ENCODE assay signal across 8 cellular contexts in the genomic region with DNA sequence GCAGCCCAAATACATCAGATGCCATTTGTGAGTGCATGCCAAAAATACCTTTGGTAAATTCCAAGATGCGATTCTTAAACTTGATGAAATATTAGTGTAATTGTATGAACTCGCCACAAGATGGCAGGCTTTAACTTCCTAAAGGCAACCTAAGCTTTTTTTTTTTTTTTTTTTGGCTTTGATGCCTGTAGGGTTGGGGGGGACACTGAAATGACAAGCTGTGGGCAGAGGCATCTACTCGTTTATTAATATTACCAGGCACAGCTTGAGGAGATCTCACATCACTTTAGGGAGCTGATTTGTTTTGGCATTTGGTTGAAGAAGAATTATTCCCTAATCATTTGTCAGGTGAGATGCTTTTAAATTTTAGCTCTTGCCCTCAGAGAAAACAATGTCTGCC.
DNase-seq lines count a peak whose midpoint lies in the region; ATAC-seq, FAIRE-seq and TF ChIP-seq lines count a peak whose summit lies in the region.

No MANE protein-coding gene starts in this region.

- H3K9me3 ChIP-seq in heart right ventricle, result peaks cover 0 to 2% (median 0%) of the 10 kb centered on the region in 11 donors
- no peaks in the 10 kb centered on the region for H3K9me3 ChIP-seq in right cardiac atrium (ENCODE audit: control insufficient read depth, low read length)
- no peaks in the 10 kb centered on the region for H3K9me3 ChIP-seq in Karpas-422 (ENCODE audit: low read length)
- H3K9me3 ChIP-seq in Panc1 (ENCODE audit: control insufficient read depth, insufficient read depth, low read depth, low read length), result no peaks in the 10 kb centered on the region
- H3K9me3 ChIP-seq in H1 (ENCODE audit: insufficient read depth in 2 of 2, low read depth in 1 of 2, low read length in 1 of 2), result no peaks in the 10 kb centered on the region

- TF ChIP-seq RAD21 in H1 (IDR thresholded peaks at IDR 0.05 in 1 of 2, conservative IDR thresholded peaks at IDR 0.05 in 1 of 2; ENCODE audit: low read depth in 2 of 2, low read length in 2 of 2), result peak; percentile 86

- H3K4me3 ChIP-seq in heart right ventricle (no peak overlapping the region), right cardiac atrium (ENCODE audit: low read length) (no peak overlapping the region), Karpas-422 (ENCODE audit: low read length) (no peak overlapping the region), Panc1 (ENCODE audit: low read depth in 2 of 2, low read length in 2 of 2) (no peak overlapping the region), H1 (ENCODE audit: extremely low read depth in 1 of 4, insufficient read depth in 2 of 4, low read depth in 3 of 4, low read length in 4 of 4) (no peak overlapping the region)

- H2BK20ac ChIP-seq in H1 (ENCODE audit: low read length), result no peak overlapping the region

- no peak overlapping the region for H3K23ac ChIP-seq in H1 (ENCODE audit: insufficient read length)

- no peak overlapping the region for H3K14ac ChIP-seq in H1 (ENCODE audit: insufficient read length)

- H3K79me1 ChIP-seq in H1 (ENCODE audit: low read depth, low read length), result no peaks in the 10 kb centered on the region; the same call in 1 of the 2 replicates

- H3K36me3 ChIP-seq in heart right ventricle (no peaks in the 10 kb centered on the region), Karpas-422 (ENCODE audit: insufficient read depth, low read length) (no peaks in the 10 kb centered on the region), Panc1 (ENCODE audit: control insufficient read depth, insufficient read depth, low read length) (no peaks in the 10 kb centered on the region), H1 (ENCODE audit: control insufficient read depth in 2 of 4, insufficient read depth in 4 of 4, low read length in 3 of 4) (no peaks in the 10 kb centered on the region)

- H3K79me2 ChIP-seq in Karpas-422 (ENCODE audit: low read length) (no peaks in the 10 kb centered on the region), H1 (ENCODE audit: control insufficient read depth in 1 of 2, insufficient read depth in 2 of 2, low read length in 2 of 2) (no peaks in the 10 kb centered on the region)

- H3K27ac Mint-ChIP-seq in naive thymus-derived CD8-positive, alpha-beta T cell, result no peak overlapping the region

- peaks cover 0 to 6% (median 0%) of the 10 kb centered on the region in 5 donors for H3K27me3 Mint-ChIP-seq in naive thymus-derived CD8-positive, alpha-beta T cell

- H3K9ac ChIP-seq in Karpas-422 (ENCODE audit: low read length) (no peak overlapping the region), H1 (replicated peaks in 1 of 4; ENCODE audit: extremely low read depth in 1 of 4, low read depth in 3 of 4, low read length in 3 of 4) (no peak overlapping the region)

- no peak overlapping the region for H2BK5ac ChIP-seq in H1 (ENCODE audit: low read depth, low read length)

- no peaks in the 10 kb centered on the region for H4K20me1 ChIP-seq in Karpas-422 (ENCODE audit: insufficient read depth, low read depth, low read length)
- H4K20me1 ChIP-seq in H1 (replicated peaks in 1 of 2; ENCODE audit: control insufficient read depth in 1 of 2, insufficient read depth in 2 of 2, low read length in 2 of 2), result no peaks in the 10 kb centered on the region

- no peak overlapping the region for H4K5ac ChIP-seq in H1 (ENCODE audit: insufficient read length, low read depth, low read length)

- H3K4me2 ChIP-seq in Karpas-422 (ENCODE audit: low read depth, low read length, poor library complexity, severe bottlenecking) (no peak overlapping the region), H1 (ENCODE audit: insufficient read depth in 1 of 2, low read depth in 2 of 2, low read length in 2 of 2) (peak overlapping the region in 1 of 2 experiments; percentile 15; a peak in 2 of 4 replicates)

- no peak for ATAC-seq in heart right ventricle
- ATAC-seq in right cardiac atrium, result no peak
- no peak for ATAC-seq in Panc1
- peak in 1 of 2 donors; percentile 27 for ATAC-seq in naive thymus-derived CD8-positive, alpha-beta T cell
- ATAC-seq in GM18519 (IDR thresholded peaks at IDR 0.05; ENCODE audit: low FRiP score, unreplicated experiment), result no peak
- no peak for ATAC-seq in HG02678 (IDR thresholded peaks at IDR 0.05; ENCODE audit: unreplicated experiment)

- intact Hi-C loops in heart right ventricle (cut with DNase I), result loop anchor here in 5 of 10 donors (2.0 to 5.0 kb wide), 3 partner anchors 43 to 928 kb away; no protein-coding TSS in a partner anchor
- intact Hi-C loops in right cardiac atrium (cut with DNase I), result loop anchor here in 1 of 4 donors (2.0 kb wide), 1 partner anchor 43 kb away; no protein-coding TSS in a partner anchor
- intact Hi-C loops in Panc1 (cut with micrococcal nuclease; ENCODE audit: unreplicated experiment), result no loop called here

- H4K8ac ChIP-seq in H1 (ENCODE audit: extremely low read depth, insufficient read depth, low read length), result no peak overlapping the region

- no peak for TF ChIP-seq POLR2A in H1 (IDR thresholded peaks at IDR 0.05; ENCODE audit: control extremely low read depth in 1 of 2, low read depth in 2 of 2, low read length in 2 of 2)

- H4K91ac ChIP-seq in H1 (replicated peaks; ENCODE audit: insufficient read length, low read length), result no peak overlapping the region

- no peaks in the 10 kb centered on the region for H3K36me3 Mint-ChIP-seq in naive thymus-derived CD8-positive, alpha-beta T cell

- TF ChIP-seq CTCF in heart right ventricle (IDR thresholded peaks at IDR 0.05), result peak; percentile 55 to 84 (median 68)
- TF ChIP-seq CTCF in Panc1 (IDR thresholded peaks at IDR 0.05), result peak; percentile 64
- TF ChIP-seq CTCF in H1 (IDR thresholded peaks at IDR 0.05; ENCODE audit: control extremely low read depth in 1 of 3, insufficient read depth in 1 of 3, low read depth in 1 of 3, low read length in 3 of 3), result peak in 2 of 3 experiments; percentile 52 to 53; a peak in 2 of 4 replicates

- POLR2A ChIA-PET in Panc1 (lab: Charles Lee) (interaction anchor here (0.5 to 0.7 kb wide), 4 partner anchors 29 to 534 kb away, joined by 4 to 7 read pairs (median 4); no protein-coding TSS in a partner anchor), H1 (lab: Charles Lee; ENCODE audit: partially characterized antibody) (no interaction called here)
- POLR2A ChIA-PET in naive thymus-derived CD8-positive, alpha-beta T cell (lab: Charles Lee), result interaction anchor here (0.5 to 1.2 kb wide), 4 partner anchors 10 to 1157 kb away, joined by 3 to 4 read pairs (median 4); no protein-coding TSS in a partner anchor

- H3K56ac ChIP-seq in H1 (replicated peaks; ENCODE audit: insufficient read length, low read depth, low read length), result no peak overlapping the region

- no peak for TF ChIP-seq EP300 in H1 (IDR thresholded peaks at IDR 0.05; ENCODE audit: borderline replicate concordance in 1 of 2, low read depth in 2 of 2, low read length in 2 of 2)

- H3K9me3 Mint-ChIP-seq in naive thymus-derived CD8-positive, alpha-beta T cell, result no peaks in the 10 kb centered on the region

- H3K18ac ChIP-seq in H1 (ENCODE audit: extremely low read depth, low read length), result no peak overlapping the region

- WGBS in heart right ventricle, 2 donors, result 0 to 2% methylated on average over 3 of the region's 3 CpGs
- WGBS in right cardiac atrium, result 0% methylated on average over 3 of the region's 3 CpGs
- WGBS in H1 (ENCODE audit: extremely low coverage in 1 of 2, insufficient coverage in 1 of 2, insufficient read length in 1 of 2, insufficient replicate concordance in 2 of 2, low coverage in 1 of 2, low lambda C conversion rate in 2 of 2, missing lambda C conversion rate in 1 of 2), 2 experiments, result 13% methylated on average over 3 of the region's 3 CpGs; no CpG with 5 or more reads in 1 of the 2 experiments

- BruUV-seq in Panc1 (replicated peaks; lab: Mats Ljungman, UMichigan), result no TSS peak

- H3K4me1 ChIP-seq in heart right ventricle (no peaks in the 10 kb centered on the region), right cardiac atrium (ENCODE audit: control insufficient read depth, insufficient read depth, low read length) (no peaks in the 10 kb centered on the region), Karpas-422 (ENCODE audit: low read length) (no peaks in the 10 kb centered on the region), Panc1 (ENCODE audit: control insufficient read depth, insufficient read depth, low read length) (no peaks in the 10 kb centered on the region), H1 (replicated peaks in 1 of 4; ENCODE audit: control insufficient read depth in 3 of 4, insufficient read depth in 4 of 4, low read length in 3 of 4) (peaks cover 0 to 6% (median 0%) of the 10 kb centered on the region in 4 experiments; a peak in 3 of 7 replicates)

- CTCF ChIA-PET in Panc1 (lab: Charles Lee), result interaction anchor here (0.5 to 1.2 kb wide), 13 partner anchors 10 to 1149 kb away, joined by 3 to 14 read pairs (median 5); no protein-coding TSS in a partner anchor
- CTCF ChIA-PET in H1 (lab: Charles Lee; ENCODE audit: partially characterized antibody), result interaction anchor here (0.6 to 4.1 kb wide), 53 partner anchors 9 to 1349 kb away, joined by 3 to 35 read pairs (median 4); no protein-coding TSS in a partner anchor

- H3K27ac ChIP-seq in heart right ventricle, result no peak overlapping the region
- no peak overlapping the region for H3K27ac ChIP-seq in right cardiac atrium (ENCODE audit: low read length)
- H3K27ac ChIP-seq in Karpas-422 (ENCODE audit: low read length), result no peak overlapping the region
- no peak overlapping the region for H3K27ac ChIP-seq in Panc1 (ENCODE audit: low read length)
- H3K27ac ChIP-seq in H1 (ENCODE audit: low read depth, low read length), result no peak overlapping the region

- DNase-seq in heart right ventricle (peak in 1 of 2 donors; percentile 15), right cardiac atrium (no peak), Karpas-422 (peak; percentile 89), Panc1 (ENCODE audit: low read depth, low spot score) (no peak), H1 (ENCODE audit: low read depth in 1 of 2, low spot score in 2 of 2) (no peak)
- DNase-seq in naive thymus-derived CD8-positive, alpha-beta T cell, result peak in 6 of 10 donors; percentile 15 to 63 (median 34)

- no peak overlapping the region for H2BK120ac ChIP-seq in H1 (replicated peaks; ENCODE audit: low read depth, low read length)

- no peak overlapping the region for H3K4ac ChIP-seq in H1 (replicated peaks; ENCODE audit: insufficient read length, low read depth, low read length)

- H3K4me1 Mint-ChIP-seq in naive thymus-derived CD8-positive, alpha-beta T cell, result no peaks in the 10 kb centered on the region

- H2BK15ac ChIP-seq in H1 (ENCODE audit: low read length), result no peak overlapping the region

- H3K27me3 ChIP-seq in heart right ventricle, result peaks cover 0 to 5% (median 0%) of the 10 kb centered on the region in 7 donors
- no peaks in the 10 kb centered on the region for H3K27me3 ChIP-seq in right cardiac atrium (ENCODE audit: control insufficient read depth, insufficient read depth)
- no peaks in the 10 kb centered on the region for H3K27me3 ChIP-seq in Karpas-422 (ENCODE audit: low read length)
- peaks cover 2% of the 10 kb centered on the region for H3K27me3 ChIP-seq in Panc1 (ENCODE audit: control insufficient read depth, insufficient read depth, low read length)
- H3K27me3 ChIP-seq in H1 (replicated peaks in 1 of 4; ENCODE audit: control insufficient read depth in 3 of 4, extremely low read depth in 1 of 4, insufficient read depth in 3 of 4, low read length in 3 of 4), result no peaks in the 10 kb centered on the region

- no peak overlapping the region for H3K4me3 Mint-ChIP-seq in naive thymus-derived CD8-positive, alpha-beta T cell

- no peak overlapping the region for H2AFZ ChIP-seq in Karpas-422 (ENCODE audit: low read length)
- H2AFZ ChIP-seq in H1 (ENCODE audit: low read length), result no peak overlapping the region

- H3K23me2 ChIP-seq in H1 (ENCODE audit: low read depth, low read length), result no peaks in the 10 kb centered on the region

- no peak overlapping the region for H2BK12ac ChIP-seq in H1 (ENCODE audit: low read depth, low read length)

- in situ Hi-C loops in Panc1 (cut with HindIII; ENCODE audit: low pct_unique_long_range_greater_than_20kb, low sequenced_read_pairs), result no loop called here

- peak; percentile 94 for FAIRE-seq in H1 (lab: Jason Lieb, UNC)

- H3K9me2 ChIP-seq in Karpas-422 (replicated peaks; ENCODE audit: insufficient read depth, low read length), result no peaks in the 10 kb centered on the region

- H2AK5ac ChIP-seq in H1 (ENCODE audit: low read depth, low read length), result no peak overlapping the region

Comparison
In these comparisons a context has a peak if more than half of its experiments do, and no peak if none do; other contexts are left out.
1. DNase-seq: peak in Karpas-422 (single experiment) and naive thymus-derived CD8-positive, alpha-beta T cell (6 of 10); none in right cardiac atrium (0 of 3), Panc1 (single experiment) and H1 (0 of 2).
2. Peak in every context shown above with its lines, with median percentiles within 50 percentile points of each other: CTCF ChIP-seq.